Comparison of ENCODE assay signal across 13 cellular contexts in the genomic region with DNA sequence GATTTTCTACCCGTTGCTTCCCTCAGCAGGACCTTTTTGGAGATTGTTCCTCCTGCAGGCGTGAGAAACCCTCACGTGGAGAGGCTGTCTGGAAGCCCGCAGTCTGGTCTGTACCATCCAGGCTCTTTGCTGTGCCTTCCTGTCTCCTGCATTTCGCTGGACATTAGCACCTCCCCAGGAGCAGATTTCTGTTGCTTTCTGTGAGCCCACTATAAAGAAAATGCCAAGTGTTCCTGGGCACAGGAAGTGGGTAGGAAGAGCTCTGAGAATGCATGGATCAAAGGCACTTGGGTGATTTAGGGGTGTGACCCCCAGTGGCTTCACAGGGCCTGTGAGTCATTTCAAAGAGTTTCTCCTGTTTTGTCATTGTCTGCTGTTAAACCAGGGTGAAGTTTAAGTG. TPM values are rescaled to one million over a fixed set of nuclear protein-coding genes. Genes with fewer than 3 reads are reported as not detected.
DNase-seq lines count a peak whose midpoint lies in the region; ATAC-seq, FAIRE-seq and TF ChIP-seq lines count a peak whose summit lies in the region.
"Had no signal": no experiment of that assay in that cellular context is flagged by ENCODE, and none has a peak within 500 bp of the region (broad histone marks: within the 10 kb centered on the region; RNA-seq: fewer than 3 reads in every experiment).

No MANE protein-coding gene starts in this region.

- H3K79me2 ChIP-seq in SK-N-SH (ENCODE audit: insufficient read depth) (peaks cover 84% of the 10 kb centered on the region), parathyroid adenoma (peaks cover 13% of the 10 kb centered on the region)

- no peaks in the 10 kb centered on the region for H3K27me3 ChIP-seq in SK-N-SH (ENCODE audit: insufficient read depth)
- H3K27me3 ChIP-seq in parathyroid adenoma (ENCODE audit: control insufficient read depth, insufficient read depth, low read length) = no peaks in the 10 kb centered on the region
- H3K27me3 ChIP-seq in pancreas = no peaks in the 10 kb centered on the region

- FAIRE-seq in pancreas (lab: Jason Lieb, UNC) = no peak
- FAIRE-seq: GM18507 had no signal

- no peak overlapping the region for H2AFZ ChIP-seq in SK-N-SH (ENCODE audit: low read depth)
- H2AFZ ChIP-seq in parathyroid adenoma = no peak overlapping the region

- no peaks in the 10 kb centered on the region for H3K9me2 ChIP-seq in SK-N-SH

- no peak for ATAC-seq in HG03045 (IDR thresholded peaks at IDR 0.05; ENCODE audit: unreplicated experiment)
- ATAC-seq in HG02571 (IDR thresholded peaks at IDR 0.05; ENCODE audit: unreplicated experiment) = no peak
- ATAC-seq in pancreas = no peak

- H3K4me1 ChIP-seq in SK-N-SH (ENCODE audit: control insufficient read depth in 1 of 2, insufficient read depth in 2 of 2, low read depth in 1 of 2, low read length in 1 of 2) = peaks cover 13 to 21% of the 10 kb centered on the region in 2 experiments
- peaks cover 35% of the 10 kb centered on the region for H3K4me1 ChIP-seq in parathyroid adenoma
- peaks cover 0 to 17% (median 6%) of the 10 kb centered on the region in 3 donors for H3K4me1 ChIP-seq in pancreas

- peak; percentile 76 for DNase-seq in AG10803 (ENCODE audit: low read depth)
- no peak for DNase-seq in SK-N-SH
- peak; percentile 19 for DNase-seq in fibroblast of gingiva (ENCODE audit: low read depth)
- no peak for DNase-seq in activated CD8-positive, alpha-beta memory T cell treated with anti-CD3 and anti-CD28 coated beads, Interleukin-2, amount 50 U/mL, for 48 hours
- DNase-seq in pancreas = no peak
- DNase-seq: activated CD4-positive, CD25-positive, alpha-beta regulatory T cell; CD4-positive, CD25-positive, alpha-beta regulatory T cell; NCI-H524; stimulated activated CD4-positive, alpha-beta T cell treated with anti-CD3 and anti-CD28 coated beads, Interleukin-12 subunit alpha, Interleukin-12 subunit beta, amount 100 ng/mL, for 4 hours had no signal

- TF ChIP-seq CTCF in AG10803 (conservative IDR thresholded peaks at IDR 0.05; ENCODE audit: low read length) = no peak
- no peak for TF ChIP-seq CTCF in SK-N-SH (IDR thresholded peaks at IDR 0.05)
- TF ChIP-seq CTCF in parathyroid adenoma (IDR thresholded peaks at IDR 0.05) = no peak
- no peak for TF ChIP-seq CTCF in pancreas (IDR thresholded peaks at IDR 0.05)

- H3K9ac ChIP-seq in SK-N-SH = peak overlapping the region; percentile 19; the same call in 1 of the 2 replicates
- H3K9ac ChIP-seq in parathyroid adenoma = no peak overlapping the region

- WGBS in SK-N-SH (ENCODE audit: low lambda C conversion rate) = 52% methylated on average over 4 of the region's 5 CpGs
- WGBS in pancreas, 2 donors = 63 to 79% methylated on average over 5 of the region's 5 CpGs

- no peaks in the 10 kb centered on the region for H3K9me3 ChIP-seq in SK-N-SH
- no peaks in the 10 kb centered on the region for H3K9me3 ChIP-seq in parathyroid adenoma (ENCODE audit: control insufficient read depth, low read length)
- no peaks in the 10 kb centered on the region for H3K9me3 ChIP-seq in pancreas

- peaks cover 24% of the 10 kb centered on the region for H3F3A ChIP-seq in SK-N-SH (replicated peaks; ENCODE audit: insufficient read depth)

- TF ChIP-seq EP300 in SK-N-SH (IDR thresholded peaks at IDR 0.05; ENCODE audit: borderline replicate concordance in 1 of 2, low read depth in 1 of 2, low read length in 1 of 2) = no peak

- peak overlapping the region; percentile 34 for H3K4me2 ChIP-seq in SK-N-SH
- H3K4me2 ChIP-seq in parathyroid adenoma (ENCODE audit: low read length) = peak overlapping the region; percentile 46

- POLR2A ChIA-PET in SK-N-SH (lab: Yijun Ruan, JAX) = no interaction called here

- H3K27ac ChIP-seq in SK-N-SH (ENCODE audit: low read depth in 2 of 2, low read length in 1 of 2) (peak overlapping the region in 1 of 2 experiments; percentile 59; a peak in 2 of 4 replicates), parathyroid adenoma (peak overlapping the region; percentile 74), pancreas (no peak overlapping the region)

- no peak for TF ChIP-seq RAD21 in SK-N-SH (IDR thresholded peaks at IDR 0.05; ENCODE audit: low read length)

- intact Hi-C loops in pancreas (cut with DNase I) = no loop called here

- H4K20me1 ChIP-seq in SK-N-SH (ENCODE audit: insufficient read depth) = peaks cover 62% of the 10 kb centered on the region

- peaks cover 0 to 8% of the 10 kb centered on the region in 2 experiments for H3K36me3 ChIP-seq in SK-N-SH (replicated peaks in 1 of 2; ENCODE audit: control insufficient read depth in 1 of 2, insufficient read depth in 2 of 2, low read length in 1 of 2)
- no peaks in the 10 kb centered on the region for H3K36me3 ChIP-seq in parathyroid adenoma (ENCODE audit: control insufficient read depth, insufficient read depth, low read length)
- H3K36me3 ChIP-seq in pancreas = no peaks in the 10 kb centered on the region

- H3K4me3 ChIP-seq in AG10803 (ENCODE audit: low read length) (no peak overlapping the region; the same call in 1 of the 2 replicates), SK-N-SH (ENCODE audit: low read depth in 2 of 2, low read length in 1 of 2) (no peak overlapping the region), parathyroid adenoma (ENCODE audit: low read depth, low read length) (no peak overlapping the region), pancreas (no peak overlapping the region)

- CTCF ChIA-PET in SK-N-SH (lab: Yijun Ruan, JAX) = interaction anchor here (1.0 kb wide), 1 partner anchor 65 kb away, joined by 3 read pairs; no protein-coding TSS in a partner anchor

TF ChIP-seq in SK-N-SH, 30 proteins besides CTCF, POLR2A, EP300 and RAD21:
- peak; percentile 45; the same call in 1 of the 2 replicates for TF ChIP-seq FOSL2 (IDR thresholded peaks at IDR 0.05; ENCODE audit: borderline replicate concordance, low read depth)
- peak; percentile 17; the same call in 1 of the 2 replicates for TF ChIP-seq NFIC (IDR thresholded peaks at IDR 0.05; ENCODE audit: borderline replicate concordance)
- TF ChIP-seq TAF1 (IDR thresholded peaks at IDR 0.05; ENCODE audit: borderline replicate concordance, low read depth, low read length) = no peak
- TF ChIP-seq TCF12 (IDR thresholded peaks at IDR 0.05) = 0 out of 2 replicates have a peak, but pooled peaks have one; percentile 16
- no peak for TF ChIP-seq FOXJ3 (CRISPR knock-in tag; IDR thresholded peaks at IDR 0.05)
- TF ChIP-seq JUND (IDR thresholded peaks at IDR 0.05) = peak; percentile 34; the same call in 1 of the 2 replicates
- TF ChIP-seq, protein P1, sequence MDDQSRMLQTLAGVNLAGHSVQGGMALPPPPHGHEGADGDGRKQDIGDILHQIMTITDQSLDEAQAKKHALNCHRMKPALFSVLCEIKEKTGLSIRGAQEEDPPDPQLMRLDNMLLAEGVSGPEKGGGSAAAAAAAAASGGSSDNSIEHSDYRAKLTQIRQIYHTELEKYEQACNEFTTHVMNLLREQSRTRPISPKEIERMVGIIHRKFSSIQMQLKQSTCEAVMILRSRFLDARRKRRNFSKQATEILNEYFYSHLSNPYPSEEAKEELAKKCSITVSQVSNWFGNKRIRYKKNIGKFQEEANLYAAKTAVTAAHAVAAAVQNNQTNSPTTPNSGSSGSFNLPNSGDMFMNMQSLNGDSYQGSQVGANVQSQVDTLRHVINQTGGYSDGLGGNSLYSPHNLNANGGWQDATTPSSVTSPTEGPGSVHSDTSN (IDR thresholded peaks at IDR 0.05) = peak; percentile 18; the same call in 1 of the 2 replicates

RNA-seq across cellular contexts. Expression of a gene that starts 27.3 kb away (rescaled TPM):
- polyA plus RNA-seq in SK-N-SH (2012; rRNA removed) (27.1 and 29.1 TPM in 2 replicates), pancreas (10 to 100 TPM; 43.8 to 52.9 TPM)
- polyA plus RNA-seq in SK-N-SH (2012; cell fraction: cytosol; rRNA removed) = 15.4 and 18.8 TPM in 2 replicates
- 92.5 and 114 TPM in 2 replicates for polyA plus RNA-seq in SK-N-SH (2012; cell fraction: nucleus; rRNA removed)
- total RNA-seq in pancreas = 100 to 1,000 TPM in 2 of 6 donors, 10 to 100 TPM in 4; 80.8 to 192 (median 89.8) TPM

Comparison
In these comparisons a context has a peak if more than half of its experiments do, and no peak if none do; other contexts are left out.
1. DNase-seq: peak in AG10803 (single experiment) and fibroblast of gingiva (single experiment); none in SK-N-SH (single experiment), activated CD8-positive, alpha-beta memory T cell treated with anti-CD3 and anti-CD28 coated beads, Interleukin-2, amount 50 U/mL, for 48 hours (single experiment) and pancreas (0 of 6).